8 cellular contexts compared by ENCODE assay signal in genomic region chr11:12841946-12842630, GRCh38.
DNase-seq lines count a peak whose midpoint lies in the region; ATAC-seq and TF ChIP-seq lines count a peak whose summit lies in the region.

No MANE protein-coding gene starts in this region.

- no peaks in the 10 kb centered on the region for H3K79me2 ChIP-seq in DND-41 (ENCODE audit: insufficient read depth, low read length)

- no peaks in the 10 kb centered on the region for H3K9me3 ChIP-seq in DND-41 (ENCODE audit: insufficient read depth, low read length, severe bottlenecking)
- H3K9me3 ChIP-seq in MG63, result no peaks in the 10 kb centered on the region
- no peaks in the 10 kb centered on the region for H3K9me3 ChIP-seq in mesodermal cell (ENCODE audit: control insufficient read depth, low read length)

- H3K4me1 ChIP-seq in DND-41 (ENCODE audit: insufficient read depth, low read length), result peaks cover 60% of the 10 kb centered on the region
- peaks cover 49% of the 10 kb centered on the region for H3K4me1 ChIP-seq in mesodermal cell (ENCODE audit: control insufficient read depth, insufficient read depth, low read length, poor library complexity, severe bottlenecking)

- no peak for TF ChIP-seq CTCF in DND-41 (IDR thresholded peaks at IDR 0.05; ENCODE audit: borderline replicate concordance, extremely low read depth, low read length, poor library complexity, severe bottlenecking)
- no peak for TF ChIP-seq CTCF in GM20000 (IDR thresholded peaks at IDR 0.05; ENCODE audit: extremely low read depth, missing control alignments)

- WGBS in mesodermal cell (ENCODE audit: insufficient coverage in 2 of 2), 2 experiments, result 39 to 53% methylated on average over 5 to 6 of the region's 9 CpGs

- peak overlapping the region; percentile 43 for H3K9ac ChIP-seq in DND-41 (ENCODE audit: low read depth, low read length)

- peak overlapping the region; percentile 56 for H3K4me2 ChIP-seq in DND-41 (ENCODE audit: insufficient read depth, low read length)

- DNase-seq in DND-41 (peak; percentile 60), MG63 (peak; percentile 55), astrocyte of the hippocampus (ENCODE audit: low read depth, low spot score) (peak; percentile 84), GOT3 (lab: John Stamatoyannopoulos, UW) (no peak), GM20000 (ENCODE audit: low spot score) (no peak), activated gamma-delta T cell treated with Interleukin-2 at 50 U/mL for 16 hours (no peak)

- H3K4me3 ChIP-seq in DND-41 (ENCODE audit: low read depth in 1 of 2, low read length in 2 of 2), result peak overlapping the region in 1 of 2 experiments; percentile 38; a peak in 2 of 4 replicates
- H3K4me3 ChIP-seq in MG63, result no peak overlapping the region
- H3K4me3 ChIP-seq in mesodermal cell (ENCODE audit: extremely low read depth, insufficient read depth, low read length, poor library complexity, severe bottlenecking), result no peak overlapping the region

- ATAC-seq in DND-41 (ENCODE audit: insufficient read depth, low read depth), result peak; percentile 69
- ATAC-seq in HG02970 (IDR thresholded peaks at IDR 0.05; ENCODE audit: low FRiP score, unreplicated experiment), result no peak

- H3K27ac ChIP-seq in DND-41 (ENCODE audit: low read length) (peak overlapping the region; percentile 83), mesodermal cell (ENCODE audit: low read depth, low read length, severe bottlenecking) (peak overlapping the region; percentile 74)

- no peaks in the 10 kb centered on the region for H3K27me3 ChIP-seq in DND-41 (ENCODE audit: insufficient read depth, low read length, poor library complexity)
- no peaks in the 10 kb centered on the region for H3K27me3 ChIP-seq in MG63

- no peaks in the 10 kb centered on the region for H4K20me1 ChIP-seq in DND-41 (ENCODE audit: insufficient read depth, low read length)

- peak overlapping the region; percentile 60; the same call in 1 of the 2 replicates for H2AFZ ChIP-seq in DND-41 (ENCODE audit: low read depth, low read length)

- H3K36me3 ChIP-seq in DND-41 (ENCODE audit: insufficient read depth, low read length) (no peaks in the 10 kb centered on the region), MG63 (no peaks in the 10 kb centered on the region), mesodermal cell (ENCODE audit: control insufficient read depth, insufficient read depth, low read length) (peaks cover 9% of the 10 kb centered on the region)

Comparison
In these comparisons a context has a peak if more than half of its experiments do, and no peak if none do; other contexts are left out.
1. DNase-seq: peak in DND-41 (single experiment), MG63 (single experiment) and astrocyte of the hippocampus (single experiment); none in GOT3 (single experiment), GM20000 (single experiment) and activated gamma-delta T cell treated with Interleukin-2 at 50 U/mL for 16 hours (single experiment).